9 cellular contexts compared by ENCODE assay signal in genomic region chr7:26483843-26484242, GRCh38.
"Had no signal": no experiment of that assay in that cellular context is flagged by ENCODE, and none has a peak within 500 bp of the region (broad histone marks: within the 10 kb centered on the region; RNA-seq: fewer than 3 reads in every experiment).

No MANE protein-coding gene starts in this region.

- H3K27ac ChIP-seq: GM23248, KMS-11 had no signal

- H3K4me3 Mint-ChIP-seq: H9 had no signal

- FAIRE-seq: H54, HTR-8/SVneo had no signal

- DNase-seq: GM23248, GOT3, H9, HCEC 1CT, IMR-90, KBM-7 had no signal

- H3K4me3 ChIP-seq: GM23248 had no signal

- H3K27ac Mint-ChIP-seq: H9 had no signal
